Comparison of ENCODE assay signal across 9 cellular contexts in the genomic region with DNA sequence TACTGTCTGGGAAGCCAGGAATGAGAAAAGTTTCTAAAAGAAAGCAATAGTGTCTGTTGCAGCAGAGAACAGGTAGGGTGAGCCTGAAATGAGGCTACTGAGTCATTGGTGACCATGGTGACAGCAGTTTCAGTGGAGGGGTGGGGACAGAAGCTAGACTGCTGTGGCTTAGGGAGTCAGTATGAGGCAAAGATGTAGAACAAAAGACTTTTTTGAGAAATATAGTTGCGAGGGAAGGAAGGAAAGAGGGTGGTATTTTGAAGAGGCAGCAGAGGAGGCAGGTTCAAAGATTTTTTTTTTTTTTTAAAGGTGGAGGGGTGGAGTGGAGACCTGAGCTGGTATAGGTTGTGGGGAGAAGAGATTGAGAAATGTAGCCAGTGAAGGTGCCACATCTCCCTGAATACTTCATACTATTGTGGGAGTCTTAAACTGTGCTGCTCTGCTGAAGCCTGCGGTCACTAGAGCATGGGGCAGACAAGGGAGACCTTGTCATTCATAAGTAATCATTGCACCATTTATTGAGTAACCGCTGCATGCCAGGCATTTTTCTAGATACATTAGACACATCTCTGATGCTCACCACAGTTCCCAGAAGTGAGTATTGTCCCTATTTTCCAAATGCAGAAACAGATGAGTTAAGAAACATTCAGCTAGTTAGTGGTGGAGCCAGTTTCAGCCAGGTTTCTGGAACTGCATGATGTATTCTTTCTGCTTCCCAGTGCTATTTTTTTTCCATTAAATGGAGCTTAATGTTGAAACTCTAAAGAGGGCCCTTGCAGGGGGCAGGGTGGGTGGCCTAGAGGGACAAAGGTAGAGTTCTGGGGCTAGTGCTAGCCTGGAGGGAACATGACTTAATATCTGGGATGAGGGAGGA. TPM values are rescaled to one million over a fixed set of nuclear protein-coding genes. Genes with fewer than 3 reads are reported as not detected.
DNase-seq lines count a peak whose midpoint lies in the region; ATAC-seq, FAIRE-seq and TF ChIP-seq lines count a peak whose summit lies in the region.
"Had no signal": no experiment of that assay in that cellular context is flagged by ENCODE, and none has a peak within 500 bp of the region (broad histone marks: within the 10 kb centered on the region; RNA-seq: fewer than 3 reads in every experiment).

No MANE protein-coding gene starts in this region.

- no peak for FAIRE-seq in urothelium cell line (lab: Jason Lieb, UNC)

- ATAC-seq in Right ventricle myocardium inferior (peak; percentile 18), HG03520 (IDR thresholded peaks at IDR 0.05; ENCODE audit: unreplicated experiment) (peak; percentile 81), omental fat pad (ENCODE audit: low FRiP score) (peak; percentile 77)

- DNase-seq in Right ventricle myocardium inferior (ENCODE audit: missing footprints), result no peak
- no peak for DNase-seq in cardiac septum (ENCODE audit: low spot score)
- DNase-seq in activated CD4-positive, alpha-beta T cell treated with anti-CD3 and anti-CD28 coated beads for 24 hours (ENCODE audit: low read depth in 2 of 2), result peak; percentile 25 to 45
- DNase-seq in choroid plexus epithelial cell (ENCODE audit: low read depth), result peak; percentile 91
- no peak for DNase-seq in omental fat pad (ENCODE audit: low spot score)
- peak; percentile 86 for DNase-seq in urothelium cell line (ENCODE audit: low spot score)
- no peak for DNase-seq in NCI-H774 (lab: John Stamatoyannopoulos, UW)
- DNase-seq: heart left ventricle had no signal

- TF ChIP-seq CTCF in choroid plexus epithelial cell (conservative IDR thresholded peaks at IDR 0.05; ENCODE audit: low read depth, low read length) (no peak), omental fat pad (IDR thresholded peaks at IDR 0.05) (no peak)

- intact Hi-C loops in Right ventricle myocardium inferior (cut with DNase I), result loop anchor here (5.0 kb wide), 1 partner anchor 37 kb away; no protein-coding TSS in a partner anchor
- intact Hi-C loops in cardiac septum (cut with DNase I), result no loop called here

- no peak overlapping the region for H3K4me3 ChIP-seq in choroid plexus epithelial cell (ENCODE audit: low read depth, low read length)
- H3K4me3 ChIP-seq: heart left ventricle had no signal

RNA-seq across cellular contexts. Expression of a gene that starts 49.9 kb away (rescaled TPM):
- 28.9 TPM for total RNA-seq in Right ventricle myocardium inferior
- total RNA-seq in cardiac septum, result 40.4 TPM
- total RNA-seq in omental fat pad, result 10 to 100 TPM; 42.2 to 71.0 (median 51.1) TPM

Comparison
In these comparisons a context has a peak if more than half of its experiments do, and no peak if none do; other contexts are left out.
1. ATAC-seq: peak in every context shown above with its lines; median percentile 81 in HG03520; 77 in omental fat pad; 18 in Right ventricle myocardium inferior.
2. DNase-seq: peak in activated CD4-positive, alpha-beta T cell treated with anti-CD3 and anti-CD28 coated beads for 24 hours (2 of 2), choroid plexus epithelial cell (single experiment) and urothelium cell line (single experiment); none in Right ventricle myocardium inferior (single experiment), cardiac septum (single experiment), omental fat pad (single experiment) and NCI-H774 (single experiment).